Comparison of ENCODE assay signal across 22 cellular contexts in genomic region chr4:179663641-179664431, GRCh38.
"Had no signal": no experiment of that assay in that cellular context is flagged by ENCODE, and none has a peak within 500 bp of the region (broad histone marks: within the 10 kb centered on the region; RNA-seq: fewer than 3 reads in every experiment).

No MANE protein-coding gene starts in this region.

- H3K27me3 Mint-ChIP-seq: activated B cell treated with CpG ODN at 0.5 μM for 24 hours; activated CD4-positive, alpha-beta memory T cell treated with anti-CD3 and anti-CD28 coated beads for 36 hours; activated CD4-positive, alpha-beta T cell treated with anti-CD3 and anti-CD28 coated beads, Interleukin-2, amount 10 ng/mL, durations not matched to agents 7 days and 5 days; T-cell had no signal

- H3K36me3 Mint-ChIP-seq: activated CD4-positive, alpha-beta memory T cell treated with anti-CD3 and anti-CD28 coated beads for 36 hours; T-cell had no signal

- DNase-seq: activated B cell treated with CpG ODN at 0.5 μM for 24 hours; activated CD4-positive, alpha-beta memory T cell treated with anti-CD3 and anti-CD28 coated beads for 36 hours; activated CD4-positive, alpha-beta T cell treated with anti-CD3 and anti-CD28 coated beads for 1 hour; activated CD4-positive, alpha-beta T cell treated with anti-CD3 and anti-CD28 coated beads, Interleukin-2, amount 10 ng/mL, durations not matched to agents 7 days and 5 days; activated CD8-positive, alpha-beta memory T cell treated with anti-CD3 and anti-CD28 coated beads for 24 hours; activated effector memory CD4-positive, alpha-beta T cell treated with anti-CD3 and anti-CD28 coated beads, Interleukin-2, amount 50 U/mL, for 16 hours; activated naive CD4-positive, alpha-beta T cell treated with Interleukin-2 at 50 U/mL for 16 hours; activated T-cell treated with anti-CD3 and anti-CD28 coated beads, Interleukin-2, amount 50 U/mL, for 4 hours; NCI-H1105 treated with DMSO at 0.1 percent for 48 hours; NCI-H1436 treated with DMSO at 0.1 percent for 48 hours; NCI-H187; NCI-H2081; NCI-H510A treated with DMSO at 0.1 percent for 48 hours; NCI-H69; RPMI8226; T-cell; T-helper 2 cell; T1000 had no signal

- H3K4me1 Mint-ChIP-seq: activated B cell treated with CpG ODN at 0.5 μM for 24 hours; activated CD4-positive, alpha-beta T cell treated with anti-CD3 and anti-CD28 coated beads, Interleukin-2, amount 10 ng/mL, durations not matched to agents 7 days and 5 days; T-cell had no signal

- FAIRE-seq: TTC549 had no signal

- H3K4me3 Mint-ChIP-seq: activated B cell treated with CpG ODN at 0.5 μM for 24 hours; activated CD4-positive, alpha-beta memory T cell treated with anti-CD3 and anti-CD28 coated beads for 36 hours; activated CD4-positive, alpha-beta T cell treated with anti-CD3 and anti-CD28 coated beads, Interleukin-2, amount 10 ng/mL, durations not matched to agents 7 days and 5 days; activated T-cell treated with anti-CD3 and anti-CD28 coated beads, Interleukin-2, amount 50 U/mL, for 4 hours; T-cell had no signal

- H3K4me3 ChIP-seq: SK-N-MC had no signal

- H3K27ac Mint-ChIP-seq: activated B cell treated with CpG ODN at 0.5 μM for 24 hours; activated CD4-positive, alpha-beta memory T cell treated with anti-CD3 and anti-CD28 coated beads for 36 hours; activated CD4-positive, alpha-beta T cell treated with anti-CD3 and anti-CD28 coated beads, Interleukin-2, amount 10 ng/mL, durations not matched to agents 7 days and 5 days; activated naive CD4-positive, alpha-beta T cell treated with anti-CD3 and anti-CD28 coated beads, Interleukin-2, amount 50 U/mL, for 72 hours; T-cell had no signal

- H3K27ac ChIP-seq: SK-N-MC had no signal

- ATAC-seq: activated T-cell treated with anti-CD3 and anti-CD28 coated beads, Interleukin-2, amount 50 U/mL, for 4 hours; Right ventricle myocardium inferior; T-cell had no signal
